In the genomic region with DNA sequence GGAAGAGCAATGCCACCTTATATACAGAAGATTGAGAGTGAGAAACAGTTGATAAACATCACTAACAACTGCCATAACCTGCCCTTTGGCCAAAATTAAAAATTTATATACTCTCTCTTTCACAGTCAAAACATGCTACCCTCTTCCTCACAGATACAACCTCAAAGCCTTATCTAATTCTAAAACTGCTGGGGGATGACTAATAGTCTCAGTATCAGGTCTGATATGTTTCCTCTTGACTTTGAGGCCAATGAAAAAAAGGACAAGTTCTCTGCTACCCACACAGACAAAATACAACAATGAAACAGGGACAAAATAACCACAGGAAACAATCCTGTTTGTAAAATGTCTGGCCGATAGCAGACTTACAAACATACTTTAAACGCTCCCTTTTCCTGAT, we compare ENCODE assay signal across 15 cellular contexts.
"Had no signal": no experiment of that assay in that cellular context is flagged by ENCODE, and none has a peak within 500 bp of the region (broad histone marks: within the 10 kb centered on the region; RNA-seq: fewer than 3 reads in every experiment).

No MANE protein-coding gene starts in this region.

- H3K4me3 ChIP-seq: hepatocyte, right lobe of liver, suprapubic skin had no signal

- DNase-seq: activated CD8-positive, alpha-beta T cell treated with anti-CD3 and anti-CD28 coated beads for 36 hours; activated naive CD4-positive, alpha-beta T cell treated with Interleukin-2 at 50 U/mL for 16 hours; activated naive CD8-positive, alpha-beta T cell treated with anti-CD3 and anti-CD28 coated beads, Interleukin-2, amount 50 U/mL, for 24 hours; effector memory CD4-positive, alpha-beta T cell; naive thymus-derived CD4-positive, alpha-beta T cell; nucleus accumbens; right lobe of liver; stimulated activated CD4-positive, alpha-beta T cell treated with anti-CD3 and anti-CD28 coated beads, Interleukin-2, amount 100 ng/mL, for 24 hours; stimulated activated naive CD4-positive, alpha-beta T cell had no signal

- H2AFZ ChIP-seq: hepatocyte had no signal

- H3K4me1 Mint-ChIP-seq: activated naive CD8-positive, alpha-beta T cell treated with anti-CD3 and anti-CD28 coated beads, Interleukin-2, amount 50 U/mL, for 24 hours; central memory CD8-positive, alpha-beta T cell; naive thymus-derived CD4-positive, alpha-beta T cell had no signal

- H3K9me3 Mint-ChIP-seq: activated CD8-positive, alpha-beta T cell treated with anti-CD3 and anti-CD28 coated beads for 36 hours had no signal

- ATAC-seq: activated CD8-positive, alpha-beta T cell treated with anti-CD3 and anti-CD28 coated beads for 36 hours; activated naive CD8-positive, alpha-beta T cell treated with anti-CD3 and anti-CD28 coated beads, Interleukin-2, amount 50 U/mL, for 24 hours; naive thymus-derived CD4-positive, alpha-beta T cell; right lobe of liver had no signal

- H3K27ac Mint-ChIP-seq: activated CD8-positive, alpha-beta T cell treated with anti-CD3 and anti-CD28 coated beads for 36 hours; activated naive CD8-positive, alpha-beta T cell treated with anti-CD3 and anti-CD28 coated beads, Interleukin-2, amount 50 U/mL, for 24 hours; naive thymus-derived CD4-positive, alpha-beta T cell; progenitor cell of endocrine pancreas; type B pancreatic cell had no signal

- H3K4me2 ChIP-seq: hepatocyte had no signal

- H3K4me1 ChIP-seq: right lobe of liver, suprapubic skin had no signal

- H3K79me2 ChIP-seq: hepatocyte had no signal

- H3K36me3 ChIP-seq: right lobe of liver, suprapubic skin had no signal

- H3K9me3 ChIP-seq: right lobe of liver, suprapubic skin had no signal

- H3K4me3 Mint-ChIP-seq: activated CD8-positive, alpha-beta T cell treated with anti-CD3 and anti-CD28 coated beads for 36 hours; activated naive CD8-positive, alpha-beta T cell treated with anti-CD3 and anti-CD28 coated beads, Interleukin-2, amount 50 U/mL, for 24 hours; central memory CD8-positive, alpha-beta T cell; naive thymus-derived CD4-positive, alpha-beta T cell; type B pancreatic cell had no signal

- H3K36me3 Mint-ChIP-seq: naive thymus-derived CD4-positive, alpha-beta T cell; type B pancreatic cell had no signal

- H3K27ac ChIP-seq: epithelial cell of prostate, hepatocyte, right lobe of liver, suprapubic skin had no signal

- H3K27me3 ChIP-seq: hepatocyte, right lobe of liver, suprapubic skin had no signal

- H3K27me3 Mint-ChIP-seq: activated CD8-positive, alpha-beta T cell treated with anti-CD3 and anti-CD28 coated beads for 36 hours; activated naive CD8-positive, alpha-beta T cell treated with anti-CD3 and anti-CD28 coated beads, Interleukin-2, amount 50 U/mL, for 24 hours; central memory CD8-positive, alpha-beta T cell; naive thymus-derived CD4-positive, alpha-beta T cell; progenitor cell of endocrine pancreas; type B pancreatic cell had no signal
